ENCODE assay signal across 1 cellular context in the genomic region with DNA sequence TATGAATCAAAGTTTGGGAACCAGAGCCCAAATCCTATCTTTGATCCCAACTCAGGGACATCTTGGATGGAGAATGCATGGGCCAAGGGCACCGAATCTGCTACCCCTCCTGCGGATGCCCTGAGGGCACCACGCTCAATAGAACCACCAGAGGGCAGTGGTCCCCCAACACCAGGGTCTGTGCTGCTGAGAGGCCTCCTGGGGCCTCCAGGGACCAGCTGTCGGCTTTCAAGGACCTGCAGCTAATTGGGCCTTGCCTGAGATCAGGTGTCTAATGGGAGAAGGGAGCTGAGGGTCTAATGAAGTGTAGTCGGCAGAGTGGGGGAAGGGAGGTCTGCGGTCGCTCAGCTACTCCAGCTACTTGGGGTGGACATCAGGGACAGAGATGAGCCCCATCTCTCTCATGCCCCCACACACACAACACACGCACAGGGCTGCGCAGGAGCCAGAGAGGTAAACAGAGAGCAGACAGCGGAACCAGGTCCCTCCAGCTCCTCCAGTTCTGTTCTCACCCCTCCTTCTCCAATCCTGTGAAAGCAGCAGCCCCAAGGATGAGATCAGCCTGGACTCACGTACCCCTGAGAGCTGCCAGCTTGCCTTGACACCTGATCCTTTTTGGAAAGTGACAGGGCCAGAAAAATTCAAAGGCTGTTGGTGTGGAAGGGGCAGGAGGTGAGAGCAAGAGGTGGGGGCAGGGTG.
TF ChIP-seq lines count a peak whose summit lies in the region.

No MANE protein-coding gene starts in this region.

TF ChIP-seq in K562, 482 proteins besides CTCF, POLR2A, EP300 and RAD21 (continued from another document):
- TF ChIP-seq MYC (IDR thresholded peaks at IDR 0.05; ENCODE audit: low read depth, low read length) (no peak), MYC (CRISPR knock-in tag; IDR thresholded peaks at IDR 0.05; ENCODE audit: borderline replicate concordance, low read depth) (0 out of 2 replicates have a peak, but pooled peaks have one; percentile 22), ARID2 (IDR thresholded peaks at IDR 0.05) (0 out of 2 replicates have a peak, but pooled peaks have one; percentile 53), CTCFL (IDR thresholded peaks at IDR 0.05; ENCODE audit: borderline replicate concordance, insufficient read depth, low read depth, low read length, poor library complexity, severe bottlenecking) (peak; percentile 30), MBD1 (CRISPR knock-in tag; IDR thresholded peaks at IDR 0.05) (no peak), RHOXF2B (CRISPR knock-in tag; conservative IDR thresholded peaks at IDR 0.05) (no peak), SMARCA4 (IDR thresholded peaks at IDR 0.05) (no peak), ZNF785 (CRISPR knock-in tag; IDR thresholded peaks at IDR 0.05) (no peak), SMC3 (conservative IDR thresholded peaks at IDR 0.05; ENCODE audit: insufficient read depth, low read depth, low read length) (peak; percentile 77)
- TF ChIP-seq, protein P1, sequence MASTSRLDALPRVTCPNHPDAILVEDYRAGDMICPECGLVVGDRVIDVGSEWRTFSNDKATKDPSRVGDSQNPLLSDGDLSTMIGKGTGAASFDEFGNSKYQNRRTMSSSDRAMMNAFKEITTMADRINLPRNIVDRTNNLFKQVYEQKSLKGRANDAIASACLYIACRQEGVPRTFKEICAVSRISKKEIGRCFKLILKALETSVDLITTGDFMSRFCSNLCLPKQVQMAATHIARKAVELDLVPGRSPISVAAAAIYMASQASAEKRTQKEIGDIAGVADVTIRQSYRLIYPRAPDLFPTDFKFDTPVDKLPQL (IDR thresholded peaks at IDR 0.05; ENCODE audit: extremely low read depth, insufficient read length) = no peak
- TF ChIP-seq, protein P2, sequence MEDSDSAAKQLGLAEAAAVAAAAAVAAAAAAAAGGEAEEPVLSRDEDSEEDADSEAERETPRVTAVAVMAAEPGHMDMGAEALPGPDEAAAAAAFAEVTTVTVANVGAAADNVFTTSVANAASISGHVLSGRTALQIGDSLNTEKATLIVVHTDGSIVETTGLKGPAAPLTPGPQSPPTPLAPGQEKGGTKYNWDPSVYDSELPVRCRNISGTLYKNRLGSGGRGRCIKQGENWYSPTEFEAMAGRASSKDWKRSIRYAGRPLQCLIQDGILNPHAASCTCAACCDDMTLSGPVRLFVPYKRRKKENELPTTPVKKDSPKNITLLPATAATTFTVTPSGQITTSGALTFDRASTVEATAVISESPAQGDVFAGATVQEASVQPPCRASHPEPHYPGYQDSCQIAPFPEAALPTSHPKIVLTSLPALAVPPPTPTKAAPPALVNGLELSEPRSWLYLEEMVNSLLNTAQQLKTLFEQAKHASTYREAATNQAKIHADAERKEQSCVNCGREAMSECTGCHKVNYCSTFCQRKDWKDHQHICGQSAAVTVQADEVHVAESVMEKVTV (CRISPR knock-in tag; IDR thresholded peaks at IDR 0.05) = peak; percentile 83
